24 cellular contexts compared by ENCODE assay signal in the genomic region with DNA sequence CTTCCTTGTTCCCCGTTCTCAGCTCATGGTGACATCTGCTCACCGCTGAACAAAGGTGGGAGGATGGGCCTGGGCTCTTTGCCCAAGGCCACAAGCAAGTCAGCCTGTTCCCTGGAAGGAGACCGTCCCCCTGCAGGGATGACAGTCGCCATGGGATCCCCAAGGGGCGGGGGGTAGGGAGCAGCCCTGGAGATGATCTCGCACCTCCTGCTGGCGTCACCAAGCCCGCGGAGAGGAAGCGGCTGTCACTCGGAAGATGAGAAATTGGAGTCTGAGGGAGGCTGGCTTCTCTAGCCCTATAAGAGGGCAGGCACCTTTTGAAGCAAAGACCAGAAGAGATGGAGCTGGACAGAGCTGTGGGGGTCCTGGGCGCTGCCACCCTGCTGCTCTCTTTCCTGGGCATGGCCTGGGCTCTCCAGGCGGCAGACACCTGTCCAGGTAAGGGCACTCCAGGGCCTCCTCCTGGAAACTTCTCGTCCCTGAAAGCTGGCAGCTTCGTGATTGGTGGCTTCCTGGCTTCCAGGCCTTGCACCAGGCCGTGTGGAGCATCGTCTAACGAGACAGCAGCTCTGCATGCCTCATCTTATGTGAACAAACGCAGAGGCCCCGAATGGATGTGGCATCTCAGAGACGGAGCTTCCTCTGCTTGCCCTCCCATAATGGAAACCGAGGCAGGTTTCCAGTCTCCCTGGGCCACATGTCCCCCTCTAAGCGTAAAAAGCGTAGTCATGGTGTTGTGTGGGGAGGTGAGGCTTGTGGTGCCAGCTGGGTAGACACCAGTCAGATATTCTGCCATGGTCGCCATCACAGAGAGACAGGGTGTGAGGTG. TPM values are rescaled to one million over a fixed set of nuclear protein-coding genes. Genes with fewer than 3 reads are reported as not detected.
"Had no signal": no experiment of that assay in that cellular context is flagged by ENCODE, and none has a peak within 500 bp of the region (broad histone marks: within the 10 kb centered on the region; RNA-seq: fewer than 3 reads in every experiment).

A gene (plus strand): TSS at position 327 of the 829 bp plus-strand sequence. CDS start 12 bp downstream, at position 339.

- H3K4me1 Mint-ChIP-seq: activated naive CD8-positive, alpha-beta T cell treated with anti-CD3 and anti-CD28 coated beads, Interleukin-2, amount 50 U/mL, for 24 hours; endodermal cell; memory B cell; natural killer cell; stimulated activated naive B cell treated with anti-CD40 and anti-IgM and Interleukin-4, amounts not matched to agents 10 μg/mL and 1 μg/mL and 100 μg/mL, for 72 hours had no signal

- DNase-seq: activated CD4-positive, alpha-beta T cell treated with anti-CD3 and anti-CD28 coated beads, Interleukin-2, amount 50 U/mL, for 4 hours; activated naive CD4-positive, alpha-beta T cell treated with anti-CD3 and anti-CD28 coated beads for 36 hours; activated naive CD8-positive, alpha-beta T cell treated with anti-CD3 and anti-CD28 coated beads, Interleukin-2, amount 50 U/mL, for 24 hours; cerebellar nuclear complex; dermis blood vessel endothelial cell; endodermal cell; gastrocnemius medialis; heart right ventricle; left colon; natural killer cell; nucleus accumbens; posterior cingulate gyrus; stimulated activated CD4-positive, alpha-beta T cell treated with anti-CD3 and anti-CD28 coated beads, Interleukin-15, amount 100 ng/mL, for 24 hours; stimulated activated CD4-positive, alpha-beta T cell treated with anti-CD3 and anti-CD28 coated beads, Interleukin-4, amount 100 ng/mL, for 1 hour; stimulated activated naive B cell treated with anti-CD40 and anti-IgM and Interleukin-4, amounts not matched to agents 10 μg/mL and 1 μg/mL and 100 μg/mL, for 72 hours; substantia nigra; T-helper 1 cell; transverse colon had no signal

- H3K4me1 ChIP-seq: ascending aorta, breast epithelium, gastrocnemius medialis, transverse colon, vagina had no signal

- H3K9me3 Mint-ChIP-seq: activated naive CD4-positive, alpha-beta T cell treated with anti-CD3 and anti-CD28 coated beads for 36 hours; activated naive CD8-positive, alpha-beta T cell treated with anti-CD3 and anti-CD28 coated beads, Interleukin-2, amount 50 U/mL, for 24 hours; endodermal cell; memory B cell; natural killer cell; stimulated activated naive B cell treated with anti-CD40 and anti-IgM and Interleukin-4, amounts not matched to agents 10 μg/mL and 1 μg/mL and 100 μg/mL, for 72 hours had no signal

- H3K4me3 ChIP-seq: ascending aorta, breast epithelium, gastrocnemius medialis, heart right ventricle, skin epidermis, transverse colon, vagina had no signal

- H3K27ac Mint-ChIP-seq: activated naive CD4-positive, alpha-beta T cell treated with anti-CD3 and anti-CD28 coated beads for 36 hours; activated naive CD8-positive, alpha-beta T cell treated with anti-CD3 and anti-CD28 coated beads, Interleukin-2, amount 50 U/mL, for 24 hours; endodermal cell; memory B cell; natural killer cell; stimulated activated naive B cell treated with anti-CD40 and anti-IgM and Interleukin-4, amounts not matched to agents 10 μg/mL and 1 μg/mL and 100 μg/mL, for 72 hours had no signal

- H3K36me3 ChIP-seq: ascending aorta, breast epithelium, gastrocnemius medialis, heart right ventricle, transverse colon, vagina had no signal

- H3K4me3 Mint-ChIP-seq: activated naive CD4-positive, alpha-beta T cell treated with anti-CD3 and anti-CD28 coated beads for 36 hours; activated naive CD8-positive, alpha-beta T cell treated with anti-CD3 and anti-CD28 coated beads, Interleukin-2, amount 50 U/mL, for 24 hours; endodermal cell; memory B cell; natural killer cell; stimulated activated naive B cell treated with anti-CD40 and anti-IgM and Interleukin-4, amounts not matched to agents 10 μg/mL and 1 μg/mL and 100 μg/mL, for 72 hours had no signal

- H3K9me3 ChIP-seq: ascending aorta, breast epithelium, gastrocnemius medialis, heart right ventricle, transverse colon, vagina had no signal

- H3K27ac ChIP-seq: ascending aorta, breast epithelium, gastrocnemius medialis, heart right ventricle, skin epidermis, transverse colon, vagina had no signal

- H3K27me3 ChIP-seq: breast epithelium, gastrocnemius medialis, transverse colon, vagina had no signal

- H3K36me3 Mint-ChIP-seq: memory B cell; natural killer cell; stimulated activated naive B cell treated with anti-CD40 and anti-IgM and Interleukin-4, amounts not matched to agents 10 μg/mL and 1 μg/mL and 100 μg/mL, for 72 hours had no signal

RNA-seq across cellular contexts. Expression of the gene that starts here (rescaled TPM):
- total RNA-seq: activated naive CD4-positive, alpha-beta T cell treated with anti-CD3 and anti-CD28 coated beads for 36 hours; ascending aorta; dermis blood vessel endothelial cell; endodermal cell; epithelial cell of proximal tubule; gastrocnemius medialis; left colon; natural killer cell; transverse colon; vagina had no signal
